Comparison of ENCODE assay signal across 9 cellular contexts in the genomic region with DNA sequence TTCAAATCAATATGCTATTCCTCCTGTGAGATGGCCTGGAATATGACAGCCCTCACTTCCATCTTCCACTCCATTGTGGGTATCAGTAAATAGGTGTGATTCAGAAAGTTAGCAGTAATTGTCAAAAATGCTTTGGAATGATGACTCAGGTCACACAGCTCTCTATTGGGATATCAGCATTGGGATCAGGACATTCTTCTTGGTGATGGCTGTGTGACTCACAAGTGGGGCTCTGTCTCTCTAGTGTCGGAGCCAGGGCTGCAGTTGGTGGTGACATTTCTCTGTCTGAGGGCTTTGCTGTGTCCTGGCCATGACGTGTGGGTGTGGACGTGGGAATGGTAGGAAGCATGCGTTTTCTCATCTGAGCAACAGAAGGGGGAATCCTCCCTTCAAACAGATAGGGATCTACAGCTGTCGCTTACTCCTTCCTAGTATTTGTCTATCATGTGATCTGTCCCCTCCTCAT.
A peak's percentile ranks its signal among the peaks of the same experiment; 100 is the strongest.
DNase-seq lines count a peak whose midpoint lies in the region; ATAC-seq and TF ChIP-seq lines count a peak whose summit lies in the region.
"Had no signal": no experiment of that assay in that cellular context is flagged by ENCODE, and none has a peak within 500 bp of the region (broad histone marks: within the 10 kb centered on the region; RNA-seq: fewer than 3 reads in every experiment).

No MANE protein-coding gene starts in this region.

- H3K4me1 ChIP-seq in RWPE2 (ENCODE audit: insufficient read depth, poor library complexity, severe bottlenecking) (peaks cover 75% of the 10 kb centered on the region), sigmoid colon (peaks cover 0 to 78% (median 68%) of the 10 kb centered on the region in 4 donors)

- H3K27me3 ChIP-seq in RWPE2 (ENCODE audit: insufficient read depth, poor library complexity, severe bottlenecking), result no peaks in the 10 kb centered on the region
- H3K27me3 ChIP-seq in sigmoid colon, result no peaks in the 10 kb centered on the region

- peak overlapping the region; percentile 97 for H3K27ac ChIP-seq in RWPE2 (ENCODE audit: poor library complexity, severe bottlenecking)
- H3K27ac ChIP-seq in sigmoid colon, result peak overlapping the region; percentile 58 to 82 (median 70)

- intact Hi-C loops in sigmoid colon (cut with DNase I), result loop anchor here (1.0 kb wide), 1 partner anchor 124 kb away; no protein-coding TSS in a partner anchor

- TF ChIP-seq CTCF in RWPE2 (IDR thresholded peaks at IDR 0.05; ENCODE audit: poor library complexity, severe bottlenecking), result no peak
- no peak for TF ChIP-seq CTCF in sigmoid colon (IDR thresholded peaks at IDR 0.05)

- no peaks in the 10 kb centered on the region for H3K9me3 ChIP-seq in RWPE2 (ENCODE audit: severe bottlenecking)
- no peaks in the 10 kb centered on the region for H3K9me3 ChIP-seq in sigmoid colon

- ATAC-seq in RWPE2 (ENCODE audit: low read depth), result peak; percentile 46

- peak; percentile 63 for DNase-seq in G401 (ENCODE audit: low spot score)
- peak; percentile 89 for DNase-seq in RWPE2 (ENCODE audit: low spot score)
- peak; percentile 22 for DNase-seq in fibroblast of gingiva (ENCODE audit: low read depth)
- DNase-seq in sigmoid colon, result no peak
- DNase-seq in activated T-cell treated with anti-CD3 and anti-CD28 coated beads for 4 hours, result no peak
- no peak for DNase-seq in RPMI8226
- DNase-seq in GM19238 (ENCODE audit: insufficient read length, low spot score), result no peak
- DNase-seq in activated effector memory CD4-positive, alpha-beta T cell treated with Interleukin-2 at 50 U/mL for 16 hours, result no peak
- DNase-seq: activated CD4-positive, alpha-beta T cell treated with anti-CD3 and anti-CD28 coated beads for 1 hour had no signal

- H3K4me3 ChIP-seq in RWPE2 (ENCODE audit: severe bottlenecking) (no peak overlapping the region), sigmoid colon (no peak overlapping the region)

- in situ Hi-C loops in G401 (cut with HindIII; ENCODE audit: low sequenced_read_pairs), result no loop called here

- WGBS in sigmoid colon, 2 donors, result 81 to 82% methylated on average over 5 of the region's 5 CpGs

- TF ChIP-seq POLR2A in sigmoid colon (IDR thresholded peaks at IDR 0.05), result no peak

- H3K36me3 ChIP-seq in RWPE2 (ENCODE audit: low read depth) (peaks cover 28% of the 10 kb centered on the region), sigmoid colon (peaks cover 0 to 12% (median 4%) of the 10 kb centered on the region in 4 donors)

- TF ChIP-seq EP300 in sigmoid colon (IDR thresholded peaks at IDR 0.05), result no peak

Comparison
In these comparisons a context has a peak if more than half of its experiments do, and no peak if none do; other contexts are left out.
1. DNase-seq: peak in G401 (single experiment), RWPE2 (single experiment) and fibroblast of gingiva (single experiment); none in sigmoid colon (single experiment), activated T-cell treated with anti-CD3 and anti-CD28 coated beads for 4 hours (single experiment), RPMI8226 (single experiment), GM19238 (single experiment) and activated effector memory CD4-positive, alpha-beta T cell treated with Interleukin-2 at 50 U/mL for 16 hours (single experiment).